ENCODE assay signal across 15 cellular contexts in genomic region chr17:57914274-57915147, GRCh38. TPM values are rescaled to one million over a fixed set of nuclear protein-coding genes. Genes with fewer than 3 reads are reported as not detected.
DNase-seq lines count a peak whose midpoint lies in the region; ATAC-seq and TF ChIP-seq lines count a peak whose summit lies in the region.
"Had no signal": no experiment of that assay in that cellular context is flagged by ENCODE, and none has a peak within 500 bp of the region (broad histone marks: within the 10 kb centered on the region; RNA-seq: fewer than 3 reads in every experiment).

No MANE protein-coding gene starts in this region.

- H3K27ac ChIP-seq in left ventricle myocardium inferior (replicated peaks) (peak overlapping the region; percentile 91), coronary artery (peak overlapping the region; percentile 1 to 25), neural progenitor cell (no peak overlapping the region)
- H3K27ac ChIP-seq: neutrophil had no signal

- no peaks in the 10 kb centered on the region for H3K9me3 Mint-ChIP-seq in neural progenitor cell
- no peaks in the 10 kb centered on the region for H3K9me3 Mint-ChIP-seq in activated naive CD8-positive, alpha-beta T cell treated with anti-CD3 and anti-CD28 coated beads, Interleukin-2, amount 50 U/mL, for 24 hours

- no peaks in the 10 kb centered on the region for H3K27me3 ChIP-seq in left ventricle myocardium inferior (ENCODE audit: low read depth)
- no peaks in the 10 kb centered on the region for H3K27me3 ChIP-seq in neural progenitor cell
- H3K27me3 ChIP-seq: neutrophil had no signal

- H2AFZ ChIP-seq in neural progenitor cell (replicated peaks): no peak overlapping the region

- H3F3A ChIP-seq in neural progenitor cell (ENCODE audit: low read depth): peaks cover 76% of the 10 kb centered on the region

- peaks cover 3% of the 10 kb centered on the region for H3K36me3 Mint-ChIP-seq in neural progenitor cell
- H3K36me3 Mint-ChIP-seq in activated naive CD8-positive, alpha-beta T cell treated with anti-CD3 and anti-CD28 coated beads, Interleukin-2, amount 50 U/mL, for 24 hours (ENCODE audit: low read depth): no peaks in the 10 kb centered on the region

- intact Hi-C loops in left ventricle myocardium inferior (cut with micrococcal nuclease): no loop called here
- intact Hi-C loops in Right ventricle myocardium inferior (cut with DNase I): loop anchor here (2.0 kb wide), 1 partner anchor 22 kb away; no protein-coding TSS in a partner anchor

- H3K9me3 ChIP-seq in left ventricle myocardium inferior (replicated peaks) (no peaks in the 10 kb centered on the region), neural progenitor cell (ENCODE audit: low read depth) (no peaks in the 10 kb centered on the region)
- H3K9me3 ChIP-seq: neutrophil had no signal

- H3K4me1 ChIP-seq in left ventricle myocardium inferior (peaks cover 89% of the 10 kb centered on the region), neural progenitor cell (peaks cover 93% of the 10 kb centered on the region)

- H3K4me3 Mint-ChIP-seq in neural progenitor cell: peak overlapping the region; percentile 81
- no peak overlapping the region for H3K4me3 Mint-ChIP-seq in activated naive CD8-positive, alpha-beta T cell treated with anti-CD3 and anti-CD28 coated beads, Interleukin-2, amount 50 U/mL, for 24 hours

- H4K20me1 ChIP-seq in neural progenitor cell (ENCODE audit: low read depth): no peaks in the 10 kb centered on the region

- peaks cover 92% of the 10 kb centered on the region for H3K4me1 Mint-ChIP-seq in neural progenitor cell
- H3K4me1 Mint-ChIP-seq in activated naive CD8-positive, alpha-beta T cell treated with anti-CD3 and anti-CD28 coated beads, Interleukin-2, amount 50 U/mL, for 24 hours: no peaks in the 10 kb centered on the region

- H3K4me3 ChIP-seq in left ventricle myocardium inferior (no peak overlapping the region), coronary artery (no peak overlapping the region), neural progenitor cell (no peak overlapping the region)

- peaks cover 16% of the 10 kb centered on the region for H3K27me3 Mint-ChIP-seq in neural progenitor cell (ENCODE audit: insufficient read depth, low read depth)
- H3K27me3 Mint-ChIP-seq in activated naive CD8-positive, alpha-beta T cell treated with anti-CD3 and anti-CD28 coated beads, Interleukin-2, amount 50 U/mL, for 24 hours: peaks cover 5% of the 10 kb centered on the region

- H3K9ac ChIP-seq in neural progenitor cell: no peak overlapping the region

- TF ChIP-seq CTCF in left ventricle myocardium inferior (IDR thresholded peaks at IDR 0.05; ENCODE audit: borderline replicate concordance) (no peak), coronary artery (IDR thresholded peaks at IDR 0.05) (no peak), neural progenitor cell (IDR thresholded peaks at IDR 0.05) (no peak)

- peak overlapping the region; percentile 67 for H3K4me2 ChIP-seq in neural progenitor cell

- DNase-seq in left ventricle myocardium inferior: no peak
- DNase-seq in Right ventricle myocardium inferior (ENCODE audit: missing footprints): no peak
- DNase-seq in coronary artery (ENCODE audit: low spot score): no peak
- no peak for DNase-seq in neural progenitor cell (ENCODE audit: low spot score)
- no peak for DNase-seq in stimulated activated CD4-positive, alpha-beta T cell treated with anti-CD3 and anti-CD28 coated beads, Interleukin-15, amount 100 ng/mL, for 24 hours
- DNase-seq in activated naive CD8-positive, alpha-beta T cell treated with anti-CD3 and anti-CD28 coated beads, Interleukin-2, amount 50 U/mL, for 24 hours: no peak
- no peak for DNase-seq in HK-2 (ENCODE audit: unreplicated experiment)
- no peak for DNase-seq in inferior parietal cortex (ENCODE audit: extremely low spot score)
- DNase-seq: activated CD4-positive, CD25-positive, alpha-beta regulatory T cell treated with anti-CD3 and anti-CD28 coated beads, Interleukin-2, amount 50 U/mL, for 72 hours; activated T-cell treated with anti-CD3 and anti-CD28 coated beads for 4 hours; amniotic stem cell; KBM-7; kidney glomerular epithelial cell; SW 1271 had no signal

- peak overlapping the region; percentile 100 for H3K27ac Mint-ChIP-seq in neural progenitor cell
- H3K27ac Mint-ChIP-seq in activated naive CD8-positive, alpha-beta T cell treated with anti-CD3 and anti-CD28 coated beads, Interleukin-2, amount 50 U/mL, for 24 hours: no peak overlapping the region

- no peak for ATAC-seq in Right ventricle myocardium inferior
- no peak for ATAC-seq in activated naive CD8-positive, alpha-beta T cell treated with anti-CD3 and anti-CD28 coated beads, Interleukin-2, amount 50 U/mL, for 24 hours

- H3K79me2 ChIP-seq in neural progenitor cell (ENCODE audit: low read depth): peaks cover 11% of the 10 kb centered on the region

- H3K36me3 ChIP-seq in left ventricle myocardium inferior: no peaks in the 10 kb centered on the region
- H3K36me3 ChIP-seq in neural progenitor cell: no peaks in the 10 kb centered on the region
- H3K36me3 ChIP-seq: neutrophil had no signal

RNA-seq across cellular contexts. Expression of gene CUEDC1, which starts 40.7 kb away (rescaled TPM):
- total RNA-seq in left ventricle myocardium inferior: 43.2 TPM
- total RNA-seq in Right ventricle myocardium inferior: 49.1 TPM
- total RNA-seq in neural progenitor cell (ENCODE audit: low replicate concordance): 8.8 and 14.7 TPM in 2 replicates
